8 cellular contexts compared by ENCODE assay signal in genomic region chr11:61361686-61362541, GRCh38. TPM values are rescaled to one million over a fixed set of nuclear protein-coding genes. Genes with fewer than 3 reads are reported as not detected.
DNase-seq lines count a peak whose midpoint lies in the region; ATAC-seq and TF ChIP-seq lines count a peak whose summit lies in the region.

A gene with protein sequence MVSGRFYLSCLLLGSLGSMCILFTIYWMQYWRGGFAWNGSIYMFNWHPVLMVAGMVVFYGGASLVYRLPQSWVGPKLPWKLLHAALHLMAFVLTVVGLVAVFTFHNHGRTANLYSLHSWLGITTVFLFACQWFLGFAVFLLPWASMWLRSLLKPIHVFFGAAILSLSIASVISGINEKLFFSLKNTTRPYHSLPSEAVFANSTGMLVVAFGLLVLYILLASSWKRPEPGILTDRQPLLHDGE (minus strand): TSS chr11:61361882. CDS start chr11:61356713, 5,169 bp downstream.
Gene TMEM138 (plus strand): TSS chr11:61362374. CDS start chr11:61364391, 2,017 bp downstream.

- in situ Hi-C loops in ACHN (cut with HindIII; ENCODE audit: low pct_ligation_motif_present, low pct_unique_long_range_greater_than_20kb, low sequenced_read_pairs) = no loop called here

- TF ChIP-seq CTCF in activated B cell treated with CpG ODN at 0.5 μM for 24 hours (IDR thresholded peaks at IDR 0.05) = no peak

- DNase-seq in ACHN (peak; percentile 91), NCI-H2227 (lab: John Stamatoyannopoulos, UW; ENCODE audit: unreplicated experiment) (peak; percentile 97), activated B cell treated with CpG ODN at 0.5 μM for 24 hours (peak; percentile 84), caudate nucleus (lab: John Stamatoyannopoulos, UW) (peak in 60 of 61 donors; percentile 58 to 96 (median 90)), inferior parietal cortex (ENCODE audit: extremely low spot score) (peak; percentile 94)
- DNase-seq in stimulated activated CD4-positive, alpha-beta T cell treated with anti-CD3 and anti-CD28 coated beads, Interleukin-12 subunit alpha, Interleukin-12 subunit beta, amount 100 ng/mL, for 24 hours (ENCODE audit: low read depth in 2 of 2) = peak; percentile 86 to 89

- H3K36me3 Mint-ChIP-seq in activated B cell treated with CpG ODN at 0.5 μM for 24 hours (ENCODE audit: low read depth) = peaks cover 64% of the 10 kb centered on the region

- peak within 1 kb of the TSS; percentile 100 for H3K27ac ChIP-seq in caudate nucleus (ENCODE audit: low read depth, low read length)

- ATAC-seq in GM18870 (IDR thresholded peaks at IDR 0.05; ENCODE audit: unreplicated experiment) (peak; percentile 59), HG03135 (IDR thresholded peaks at IDR 0.05; ENCODE audit: unreplicated experiment) (peak; percentile 81), activated B cell treated with CpG ODN at 0.5 μM for 24 hours (ENCODE audit: low read depth) (peak; percentile 76)

- H3K9me3 Mint-ChIP-seq in activated B cell treated with CpG ODN at 0.5 μM for 24 hours = no peaks in the 10 kb centered on the region

- intact Hi-C loops in activated B cell treated with CpG ODN at 0.5 μM for 24 hours (cut with micrococcal nuclease) = loop anchor here (1.0 to 2.0 kb wide), 4 partner anchors 26 to 451 kb away; partner anchors contain the start of gene VPS37C

- CTCF ChIA-PET in activated B cell treated with CpG ODN at 0.5 μM for 24 hours (lab: Charles Lee) = interaction anchor here (0.6 to 9.0 kb wide), 6 partner anchors 9 to 453 kb away, joined by 3 to 126 read pairs (median 3); partner anchors contain the start of genes DDB1 and TKFC

- peaks cover 59% of the 10 kb centered on the region for H3K4me1 Mint-ChIP-seq in activated B cell treated with CpG ODN at 0.5 μM for 24 hours

- H3K27ac Mint-ChIP-seq in activated B cell treated with CpG ODN at 0.5 μM for 24 hours = peak within 1 kb of the TSS; percentile 98

- H3K27me3 Mint-ChIP-seq in activated B cell treated with CpG ODN at 0.5 μM for 24 hours = no peaks in the 10 kb centered on the region

- peak within 1 kb of the TSS; percentile 100 for H3K4me3 Mint-ChIP-seq in activated B cell treated with CpG ODN at 0.5 μM for 24 hours

- POLR2A ChIA-PET in activated B cell treated with CpG ODN at 0.5 μM for 24 hours (lab: Charles Lee) = interaction anchor here (0.6 to 8.7 kb wide), 22 partner anchors 9 to 1766 kb away, joined by 3 to 224 read pairs (median 6); partner anchors contain the start of genes CPSF7, DDB1, SDHAF2 and SLC3A2

RNA-seq across cellular contexts. Expression of the first gene that starts in this region (rescaled TPM):
- total RNA-seq in activated B cell treated with CpG ODN at 0.5 μM for 24 hours = 397 and 433 TPM in 2 replicates

RNA-seq across cellular contexts. Expression of gene TMEM138, which starts in this region (rescaled TPM):
- 69.7 and 81.2 TPM in 2 replicates for total RNA-seq in activated B cell treated with CpG ODN at 0.5 μM for 24 hours

Comparison
In these comparisons a context has a peak if more than half of its experiments do, and no peak if none do; other contexts are left out.
1. Peak in every context shown above with its lines: DNase-seq, ATAC-seq and H3K27ac ChIP-seq.